9 cellular contexts compared by ENCODE assay signal in the genomic region with DNA sequence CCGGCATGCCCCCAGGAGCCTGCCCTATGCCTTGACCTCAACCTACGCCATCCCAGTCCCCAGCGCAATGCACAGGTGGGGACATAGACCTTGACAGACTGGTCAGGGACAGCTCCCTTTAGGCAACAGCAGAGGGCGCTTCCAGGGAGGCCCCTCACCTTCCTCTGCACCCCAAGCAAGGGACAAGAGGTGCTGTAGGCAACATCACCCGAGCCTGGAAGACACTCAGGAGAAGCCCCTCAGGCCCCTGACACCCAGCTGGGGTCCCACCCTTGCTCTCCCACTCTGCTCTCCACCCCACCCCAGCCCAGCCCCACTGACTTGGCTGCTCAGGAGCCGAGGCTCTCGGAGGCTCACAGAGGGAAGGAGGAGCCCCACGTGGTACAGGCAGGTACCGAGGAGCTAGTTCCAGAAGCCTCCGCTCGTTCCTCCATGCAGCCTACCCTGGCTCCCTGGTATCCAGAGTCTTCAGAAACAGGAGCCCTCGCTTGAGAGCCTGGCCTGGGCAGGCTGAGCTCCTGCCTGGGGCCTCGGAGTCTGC. TPM values are rescaled to one million over a fixed set of nuclear protein-coding genes. Genes with fewer than 3 reads are reported as not detected.
DNase-seq lines count a peak whose midpoint lies in the region; ATAC-seq and TF ChIP-seq lines count a peak whose summit lies in the region.
"Had no signal": no experiment of that assay in that cellular context is flagged by ENCODE, and none has a peak within 500 bp of the region (broad histone marks: within the 10 kb centered on the region; RNA-seq: fewer than 3 reads in every experiment).

No MANE protein-coding gene starts in this region.

- POLR2A ChIA-PET in Panc1 (lab: Charles Lee): interaction anchor here (0.7 kb wide), 1 partner anchor 13 kb away, joined by 16 read pairs; no protein-coding TSS in a partner anchor

- no peaks in the 10 kb centered on the region; the same call in 1 of the 2 replicates for H3K4me1 ChIP-seq in Panc1 (ENCODE audit: control insufficient read depth, insufficient read depth, low read length)
- peaks cover 3% of the 10 kb centered on the region for H3K4me1 ChIP-seq in smooth muscle cell (ENCODE audit: low read depth)

- no peaks in the 10 kb centered on the region; the same call in 1 of the 2 replicates for H3K36me3 ChIP-seq in Panc1 (ENCODE audit: control insufficient read depth, insufficient read depth, low read length)
- H3K36me3 ChIP-seq in smooth muscle cell (ENCODE audit: low read depth): no peaks in the 10 kb centered on the region

- H4K20me1 ChIP-seq in smooth muscle cell (ENCODE audit: low read depth): no peaks in the 10 kb centered on the region

- CTCF ChIA-PET in Panc1 (lab: Charles Lee): interaction anchor here (0.6 to 1.0 kb wide), 5 partner anchors 29 to 1059 kb away, joined by 3 to 4 read pairs (median 3); no protein-coding TSS in a partner anchor

- peak; percentile 14 to 30 for DNase-seq in AML-193 (lab: John Stamatoyannopoulos, UW)
- peak; percentile 64 for DNase-seq in GM19240 (ENCODE audit: insufficient read length, low spot score)
- DNase-seq in Panc1 (ENCODE audit: low read depth, low spot score): peak; percentile 12
- DNase-seq in fibroblast of villous mesenchyme (ENCODE audit: low read depth): peak; percentile 26
- no peak for DNase-seq in smooth muscle cell (lab: John Stamatoyannopoulos, UW; ENCODE audit: unreplicated experiment)
- no peak for DNase-seq in NCI-H2227 treated with DMSO at 0.1 percent for 48 hours (lab: John Stamatoyannopoulos, UW)
- DNase-seq in NCI-H446 treated with DMSO at 0.1 percent for 48 hours (lab: John Stamatoyannopoulos, UW): no peak
- no peak for DNase-seq in NCI-H2029 (lab: John Stamatoyannopoulos, UW)

- BruUV-seq in Panc1 (replicated peaks; lab: Mats Ljungman, UMichigan): no TSS peak

- no peak overlapping the region for H2AFZ ChIP-seq in smooth muscle cell (ENCODE audit: low read depth)

- no peak overlapping the region for H3K4me3 ChIP-seq in Panc1 (ENCODE audit: low read depth in 2 of 2, low read length in 2 of 2)
- H3K4me3 ChIP-seq in fibroblast of villous mesenchyme (ENCODE audit: low read depth, low read length): no peak overlapping the region
- no peak overlapping the region for H3K4me3 ChIP-seq in smooth muscle cell

- no peaks in the 10 kb centered on the region for H3K79me2 ChIP-seq in smooth muscle cell (ENCODE audit: low read depth)

- H3K9me3 ChIP-seq in Panc1 (ENCODE audit: control insufficient read depth, insufficient read depth, low read depth, low read length): no peaks in the 10 kb centered on the region
- no peaks in the 10 kb centered on the region for H3K9me3 ChIP-seq in smooth muscle cell (replicated peaks; ENCODE audit: low read depth)

- WGBS in smooth muscle cell (ENCODE audit: low lambda C conversion rate): 18% methylated on average over 12 of the region's 13 CpGs

- intact Hi-C loops in Panc1 (cut with micrococcal nuclease; ENCODE audit: unreplicated experiment): no loop called here

- H3K27me3 ChIP-seq in Panc1 (ENCODE audit: control insufficient read depth, insufficient read depth, low read length) (peaks cover 15% of the 10 kb centered on the region; the same call in 1 of the 2 replicates), smooth muscle cell (ENCODE audit: low read depth) (peaks cover 91% of the 10 kb centered on the region)

- H3K9ac ChIP-seq in smooth muscle cell (ENCODE audit: low read depth): no peak overlapping the region

- peak; percentile 84 for TF ChIP-seq CTCF in Panc1 (IDR thresholded peaks at IDR 0.05)
- peak; percentile 47 for TF ChIP-seq CTCF in fibroblast of villous mesenchyme (IDR thresholded peaks at IDR 0.05; ENCODE audit: insufficient read depth, low read depth, low read length)
- TF ChIP-seq CTCF in smooth muscle cell (IDR thresholded peaks at IDR 0.05; ENCODE audit: borderline replicate concordance, insufficient read depth, poor library complexity, severe bottlenecking): peak; percentile 35

- no peak overlapping the region for H3K4me2 ChIP-seq in smooth muscle cell

- H3K27ac ChIP-seq in Panc1 (ENCODE audit: low read length) (no peak overlapping the region), smooth muscle cell (ENCODE audit: low read depth) (no peak overlapping the region)

- ATAC-seq in Panc1: peak; percentile 76

- no peaks in the 10 kb centered on the region for H3F3A ChIP-seq in smooth muscle cell (ENCODE audit: low read depth)

- in situ Hi-C loops in Panc1 (cut with HindIII; ENCODE audit: low pct_unique_long_range_greater_than_20kb, low sequenced_read_pairs): no loop called here

RNA-seq across cellular contexts. Expression of a gene that starts 2.4 kb away (rescaled TPM):
- total RNA-seq in Panc1 (2021; ENCODE audit: unreplicated experiment) (not detected), fibroblast of villous mesenchyme (not detected in 2 replicates), smooth muscle cell (0.13 TPM in 1 of 2 replicates, not detected in the other)
- not detected for polyA plus RNA-seq in Panc1 (2012; ENCODE audit: insufficient read length)
- polyA plus RNA-seq in smooth muscle cell: not detected in 2 replicates
- total RNA-seq: HT1080 had no signal

RNA-seq across cellular contexts. Expression of a gene that starts 56.7 kb away (rescaled TPM):
- total RNA-seq in Panc1 (2021; ENCODE audit: unreplicated experiment) (26.5 TPM), fibroblast of villous mesenchyme (under 0.01 and 0.32 TPM in 2 replicates), smooth muscle cell (1.1 and 2.6 TPM in 2 replicates)
- 46.9 TPM for polyA plus RNA-seq in Panc1 (2012; ENCODE audit: insufficient read length)
- 0.03 and 0.76 TPM in 2 replicates for polyA plus RNA-seq in smooth muscle cell

Comparison
In these comparisons a context has a peak if more than half of its experiments do, and no peak if none do; other contexts are left out.
1. DNase-seq: peak in AML-193 (2 of 2), GM19240 (single experiment), Panc1 (single experiment) and fibroblast of villous mesenchyme (single experiment); none in smooth muscle cell (single experiment), NCI-H2227 treated with DMSO at 0.1 percent for 48 hours (single experiment), NCI-H446 treated with DMSO at 0.1 percent for 48 hours (single experiment) and NCI-H2029 (single experiment).
2. Peak in every context shown above with its lines, with median percentiles within 50 percentile points of each other: CTCF ChIP-seq.